In the genomic region with DNA sequence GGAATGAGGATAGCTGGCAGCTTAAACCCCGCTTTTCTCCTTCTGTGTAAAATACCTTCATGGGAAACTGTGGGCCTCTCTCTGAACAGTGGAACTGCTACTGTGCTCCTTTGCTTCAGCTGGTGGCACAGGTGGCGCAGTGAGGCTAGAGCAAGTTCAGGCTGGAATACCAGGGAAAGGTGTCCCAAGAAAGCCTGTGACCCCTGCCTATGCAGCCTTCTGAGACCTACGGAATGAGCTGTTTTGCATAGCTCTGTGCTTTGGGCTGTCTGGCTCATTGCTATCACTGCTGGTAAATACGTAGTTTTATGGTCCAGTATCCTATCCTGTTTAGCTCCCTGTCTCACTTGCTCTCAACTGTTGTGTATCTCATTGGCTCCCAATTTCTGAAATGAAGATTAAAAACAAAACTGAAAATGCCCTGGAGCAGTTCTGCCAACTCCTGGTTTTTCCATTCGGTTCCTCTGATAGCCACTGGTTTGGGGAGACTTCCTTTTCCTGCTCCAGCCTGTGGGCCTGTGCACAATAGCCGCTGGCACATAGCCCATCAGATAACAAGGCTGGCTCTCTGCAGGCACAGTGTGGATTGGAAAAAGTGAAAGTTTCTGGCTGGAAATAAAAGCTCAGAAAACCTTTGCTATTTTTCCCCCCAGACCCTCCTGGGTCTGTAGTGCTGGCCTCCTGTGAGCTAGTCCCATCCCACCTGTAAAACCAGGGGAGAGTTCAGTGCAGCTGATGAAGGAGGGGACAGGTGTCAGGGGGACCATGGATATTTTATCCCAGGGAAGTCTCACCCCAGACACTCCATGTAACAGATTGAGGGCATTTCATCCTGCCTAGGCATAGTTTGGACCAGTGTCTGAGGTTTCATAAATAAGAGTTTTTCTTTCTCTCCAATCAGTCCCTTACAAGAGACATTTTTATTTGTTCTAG, we compare ENCODE assay signal across 8 cellular contexts. TPM values are rescaled to one million over a fixed set of nuclear protein-coding genes. Genes with fewer than 3 reads are reported as not detected.
DNase-seq lines count a peak whose midpoint lies in the region; ATAC-seq, FAIRE-seq and TF ChIP-seq lines count a peak whose summit lies in the region.

No MANE protein-coding gene starts in this region.

- no peaks in the 10 kb centered on the region for H3K27me3 ChIP-seq in astrocyte (ENCODE audit: insufficient read depth, low read length)

- peaks cover 21% of the 10 kb centered on the region for H3K4me1 ChIP-seq in astrocyte (ENCODE audit: insufficient read depth, low read length)

- H3K36me3 ChIP-seq in astrocyte (ENCODE audit: insufficient read depth, low read length): peaks cover 3% of the 10 kb centered on the region

- H3K9me3 Mint-ChIP-seq in astrocyte (ENCODE audit: unreplicated experiment): peaks cover 1% of the 10 kb centered on the region
- no peaks in the 10 kb centered on the region for H3K9me3 Mint-ChIP-seq in stimulated activated effector memory CD8-positive, alpha-beta T cell treated with anti-CD3 and anti-CD28 coated beads, Interleukin-12 subunit alpha, Interleukin-12 subunit beta, amount 100 ng/mL, for 72 hours

- H3K27ac ChIP-seq in astrocyte (ENCODE audit: low read depth, low read length): no peak overlapping the region

- peaks cover 20% of the 10 kb centered on the region for H3K36me3 Mint-ChIP-seq in astrocyte (ENCODE audit: low read depth, unreplicated experiment)
- peaks cover 40% of the 10 kb centered on the region for H3K36me3 Mint-ChIP-seq in stimulated activated effector memory CD8-positive, alpha-beta T cell treated with anti-CD3 and anti-CD28 coated beads, Interleukin-12 subunit alpha, Interleukin-12 subunit beta, amount 100 ng/mL, for 72 hours

- H3K27ac Mint-ChIP-seq in astrocyte (ENCODE audit: unreplicated experiment): peak overlapping the region; percentile 58
- H3K27ac Mint-ChIP-seq in stimulated activated effector memory CD8-positive, alpha-beta T cell treated with anti-CD3 and anti-CD28 coated beads, Interleukin-12 subunit alpha, Interleukin-12 subunit beta, amount 100 ng/mL, for 72 hours: peak overlapping the region; percentile 15

- TF ChIP-seq CTCF in astrocyte (IDR thresholded peaks at IDR 0.05; ENCODE audit: insufficient read depth, low read depth, low read length): no peak

- H3K4me3 Mint-ChIP-seq in astrocyte (ENCODE audit: unreplicated experiment): peak overlapping the region; percentile 68
- no peak overlapping the region for H3K4me3 Mint-ChIP-seq in stimulated activated effector memory CD8-positive, alpha-beta T cell treated with anti-CD3 and anti-CD28 coated beads, Interleukin-12 subunit alpha, Interleukin-12 subunit beta, amount 100 ng/mL, for 72 hours

- H3K27me3 Mint-ChIP-seq in astrocyte (ENCODE audit: low read depth, unreplicated experiment): no peaks in the 10 kb centered on the region

- peak overlapping the region; percentile 76 for H3K4me2 ChIP-seq in astrocyte (ENCODE audit: low read length)

- H3K9me3 ChIP-seq in astrocyte (ENCODE audit: insufficient read depth, low read depth, low read length): no peaks in the 10 kb centered on the region

- no peak for TF ChIP-seq POLR2A in GM12892 (IDR thresholded peaks at IDR 0.05; ENCODE audit: low read depth, low read length)

- peaks cover 18% of the 10 kb centered on the region for H3K4me1 Mint-ChIP-seq in astrocyte (ENCODE audit: low read depth, unreplicated experiment)
- peaks cover 2% of the 10 kb centered on the region for H3K4me1 Mint-ChIP-seq in stimulated activated effector memory CD8-positive, alpha-beta T cell treated with anti-CD3 and anti-CD28 coated beads, Interleukin-12 subunit alpha, Interleukin-12 subunit beta, amount 100 ng/mL, for 72 hours

- peak overlapping the region; percentile 3 for H2AFZ ChIP-seq in astrocyte (ENCODE audit: low read depth, low read length)

- DNase-seq in AG08395 (ENCODE audit: low spot score): peak; percentile 76
- peak; percentile 64 for DNase-seq in HuH-7 (ENCODE audit: low spot score)
- DNase-seq in astrocyte (ENCODE audit: low read depth): peak; percentile 84
- peak; percentile 66 for DNase-seq in hepatic stellate cell (ENCODE audit: low spot score)
- DNase-seq in stimulated activated effector memory CD8-positive, alpha-beta T cell treated with anti-CD3 and anti-CD28 coated beads, Interleukin-12 subunit alpha, Interleukin-12 subunit beta, amount 100 ng/mL, for 72 hours (ENCODE audit: low spot score in 2 of 2): no peak
- no peak for DNase-seq in GM12892 (ENCODE audit: insufficient read length)

- H3K9ac ChIP-seq in astrocyte (ENCODE audit: low read length): peak overlapping the region; percentile 33

- H4K20me1 ChIP-seq in astrocyte (ENCODE audit: insufficient read depth, low read length): peaks cover 18% of the 10 kb centered on the region

- no peak for ATAC-seq in stimulated activated effector memory CD8-positive, alpha-beta T cell treated with anti-CD3 and anti-CD28 coated beads, Interleukin-12 subunit alpha, Interleukin-12 subunit beta, amount 100 ng/mL, for 72 hours
- no peak for ATAC-seq in GM21737 (IDR thresholded peaks at IDR 0.05; ENCODE audit: unreplicated experiment)
- no peak for ATAC-seq in GM21825 (IDR thresholded peaks at IDR 0.05; ENCODE audit: unreplicated experiment)

- peak overlapping the region; percentile 20 for H3K4me3 ChIP-seq in astrocyte (ENCODE audit: insufficient read depth, low read depth, low read length)

- no peaks in the 10 kb centered on the region for H3K79me2 ChIP-seq in astrocyte (ENCODE audit: insufficient read depth, low read length)

- no peak for FAIRE-seq in astrocyte (lab: Jason Lieb, UNC)
- no peak for FAIRE-seq in GM12892 (lab: Jason Lieb, UNC)

RNA-seq across cellular contexts. Expression of a gene that starts 24.1 kb away (rescaled TPM):
- total RNA-seq in astrocyte: 54.8 and 55.0 TPM in 2 replicates
- 79.9 TPM for polyA plus RNA-seq in GM12892 (2012; ENCODE audit: missing spikeins)

RNA-seq across cellular contexts. Expression of a gene that starts 53.7 kb away (rescaled TPM):
- total RNA-seq in astrocyte: 28.3 and 30.5 TPM in 2 replicates
- polyA plus RNA-seq in GM12892 (2012; ENCODE audit: missing spikeins): 11.3 TPM

Comparison
In these comparisons a context has a peak if more than half of its experiments do, and no peak if none do; other contexts are left out.
1. DNase-seq: peak in AG08395 (single experiment), HuH-7 (single experiment), astrocyte (single experiment) and hepatic stellate cell (single experiment); none in stimulated activated effector memory CD8-positive, alpha-beta T cell treated with anti-CD3 and anti-CD28 coated beads, Interleukin-12 subunit alpha, Interleukin-12 subunit beta, amount 100 ng/mL, for 72 hours (0 of 2) and GM12892 (single experiment).